Comparison of ENCODE assay signal across 17 cellular contexts in the genomic region with DNA sequence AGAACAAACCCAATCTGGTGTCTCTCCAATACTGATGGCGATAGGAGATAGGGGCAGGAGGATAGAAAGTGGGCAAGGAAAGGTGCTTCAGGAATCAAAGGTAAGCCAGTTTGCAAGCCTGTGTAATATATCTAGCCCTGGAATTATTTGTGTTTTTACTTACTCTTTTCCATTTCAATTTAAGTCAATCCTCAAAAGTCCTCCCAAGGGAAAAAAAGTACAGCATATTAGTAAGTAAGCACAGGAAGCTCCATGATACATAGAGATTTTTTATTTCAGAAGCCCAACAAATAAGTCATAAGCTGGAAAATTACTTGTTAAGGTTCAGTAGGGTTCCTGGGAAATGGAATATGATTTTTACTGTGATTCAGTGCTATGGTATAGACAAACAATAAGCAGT.
DNase-seq lines count a peak whose midpoint lies in the region; FAIRE-seq and TF ChIP-seq lines count a peak whose summit lies in the region.
"Had no signal": no experiment of that assay in that cellular context is flagged by ENCODE, and none has a peak within 500 bp of the region (broad histone marks: within the 10 kb centered on the region; RNA-seq: fewer than 3 reads in every experiment).

No MANE protein-coding gene starts in this region.

- no peaks in the 10 kb centered on the region for H3K27me3 ChIP-seq in adipocyte (replicated peaks; ENCODE audit: control insufficient read depth, insufficient read depth, low read length)
- H3K27me3 ChIP-seq in skeletal muscle satellite cell (ENCODE audit: control insufficient read depth, insufficient read depth, low read length), result no peaks in the 10 kb centered on the region
- H3K27me3 ChIP-seq: BLaER1 treated with 17β-estradiol and CSF1 and Interleukin-3, amounts not matched to agents 10 nM and 100 nM had no signal

- no peak for TF ChIP-seq CTCF in D721Med (IDR thresholded peaks at IDR 0.05; ENCODE audit: insufficient read depth, missing control alignments)
- TF ChIP-seq CTCF in fibroblast of pulmonary artery (IDR thresholded peaks at IDR 0.05; ENCODE audit: low read length, missing control alignments), result no peak

- DNase-seq in D721Med (ENCODE audit: insufficient read length, low spot score) (no peak), adipocyte (ENCODE audit: low read depth) (peak; percentile 5), fibroblast of pulmonary artery (ENCODE audit: low read depth) (peak; percentile 38), GM12892 (ENCODE audit: insufficient read length) (no peak), globus pallidus (ENCODE audit: low spot score) (no peak)
- no peak for DNase-seq in activated naive CD4-positive, alpha-beta T cell treated with Interleukin-2 at 50 U/mL for 16 hours
- DNase-seq: 8988T; ACHN; CD4-positive, CD25-positive, alpha-beta regulatory T cell; DMS 273 treated with DMSO at 0.1 percent for 48 hours; GOT3; H9 had no signal

- H3K4me1 ChIP-seq in adipocyte (ENCODE audit: control insufficient read depth, insufficient read depth, low read length) (peaks cover 21% of the 10 kb centered on the region), skeletal muscle satellite cell (ENCODE audit: control insufficient read depth, insufficient read depth, low read length) (peaks cover 21% of the 10 kb centered on the region)
- H3K4me1 ChIP-seq: BLaER1 treated with 17β-estradiol and CSF1 and Interleukin-3, amounts not matched to agents 10 nM and 100 nM had no signal

- no peak overlapping the region for H3K4me3 ChIP-seq in adipocyte (ENCODE audit: low read length)
- no peak overlapping the region for H3K4me3 ChIP-seq in fibroblast of pulmonary artery (replicated peaks; ENCODE audit: low read depth, low read length)
- H3K4me3 ChIP-seq in skeletal muscle satellite cell (ENCODE audit: low read length), result no peak overlapping the region
- H3K4me3 ChIP-seq: BLaER1 treated with 17β-estradiol and CSF1 and Interleukin-3, amounts not matched to agents 10 nM and 100 nM had no signal

- H3K9ac ChIP-seq in adipocyte (ENCODE audit: low read length), result peak overlapping the region; percentile 39
- H3K9ac ChIP-seq in skeletal muscle satellite cell (ENCODE audit: low read depth, low read length), result peak overlapping the region; percentile 61
- H3K9ac ChIP-seq: BLaER1 treated with 17β-estradiol and CSF1 and Interleukin-3, amounts not matched to agents 10 nM and 100 nM had no signal

- peak overlapping the region; percentile 26 for H3K4me2 ChIP-seq in skeletal muscle satellite cell (ENCODE audit: low read length)
- H3K4me2 ChIP-seq: BLaER1 treated with 17β-estradiol and CSF1 and Interleukin-3, amounts not matched to agents 10 nM and 100 nM had no signal

- H3K9me3 ChIP-seq in adipocyte (ENCODE audit: control insufficient read depth, low read length) (peaks cover 29% of the 10 kb centered on the region), skeletal muscle satellite cell (replicated peaks; ENCODE audit: low read length) (no peaks in the 10 kb centered on the region)

- TF ChIP-seq POLR2A in GM12892 (IDR thresholded peaks at IDR 0.05; ENCODE audit: low read depth, low read length), result no peak

- H3K36me3 ChIP-seq in adipocyte (ENCODE audit: control insufficient read depth, insufficient read depth, low read length, severe bottlenecking) (no peaks in the 10 kb centered on the region), skeletal muscle satellite cell (ENCODE audit: insufficient read depth, low read length) (no peaks in the 10 kb centered on the region)
- H3K36me3 ChIP-seq: BLaER1 treated with 17β-estradiol and CSF1 and Interleukin-3, amounts not matched to agents 10 nM and 100 nM had no signal

- FAIRE-seq in D721Med (lab: Jason Lieb, UNC) (peak; percentile 6), GM12892 (lab: Jason Lieb, UNC) (no peak)
- FAIRE-seq: GM18507, HepG2, HTR-8/SVneo had no signal

Comparison
In these comparisons a context has a peak if more than half of its experiments do, and no peak if none do; other contexts are left out.
1. DNase-seq: peak in adipocyte (single experiment) and fibroblast of pulmonary artery (single experiment); none in D721Med (single experiment), GM12892 (single experiment), activated naive CD4-positive, alpha-beta T cell treated with Interleukin-2 at 50 U/mL for 16 hours (single experiment) and globus pallidus (single experiment).